In the genomic region with DNA sequence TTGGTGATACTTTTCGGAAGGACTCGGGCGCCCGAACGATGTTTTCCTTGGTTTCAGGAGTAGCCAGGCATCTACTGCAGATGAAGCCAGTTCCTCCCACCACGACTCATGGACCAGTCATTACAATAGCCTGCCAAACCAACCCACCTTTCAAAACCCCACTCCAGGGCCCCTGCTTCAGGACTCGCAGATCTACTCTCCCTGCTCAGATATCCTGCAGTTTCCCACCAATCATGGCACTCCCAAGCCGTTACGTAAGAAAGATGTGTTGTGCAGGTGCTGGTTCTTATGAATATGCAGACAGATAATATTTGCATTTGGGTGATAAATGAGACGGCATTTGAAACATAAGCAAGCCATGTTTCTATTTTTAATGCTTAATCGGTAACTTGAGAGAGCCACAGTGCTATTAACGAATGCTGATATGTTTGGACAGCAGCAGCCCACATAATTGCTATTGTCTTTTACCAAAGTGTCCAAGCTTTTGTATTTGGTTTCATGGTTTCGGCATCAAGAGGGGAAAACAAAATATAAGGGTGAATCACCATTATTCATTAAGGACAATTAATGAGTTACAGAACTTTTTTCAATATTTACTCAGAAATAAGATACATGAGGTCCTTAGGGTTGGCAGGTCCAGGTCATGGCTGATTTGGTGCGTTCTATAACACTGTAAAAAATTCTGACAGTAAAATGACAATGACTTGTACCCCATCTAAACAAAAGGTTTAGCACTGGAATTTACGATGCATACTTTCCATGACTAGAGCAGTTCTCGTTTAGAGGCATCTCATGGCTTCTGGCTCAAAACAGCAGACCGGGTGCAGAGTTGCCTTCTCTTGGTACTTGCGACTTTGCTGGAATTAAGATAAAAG, we compare ENCODE assay signal across 10 cellular contexts. TPM values are rescaled to one million over a fixed set of nuclear protein-coding genes. Genes with fewer than 3 reads are reported as not detected.
A peak's percentile ranks its signal among the peaks of the same experiment; 100 is the strongest.
DNase-seq lines count a peak whose midpoint lies in the region; ATAC-seq and TF ChIP-seq lines count a peak whose summit lies in the region.
"Had no signal": no experiment of that assay in that cellular context is flagged by ENCODE, and none has a peak within 500 bp of the region (broad histone marks: within the 10 kb centered on the region; RNA-seq: fewer than 3 reads in every experiment).

No MANE protein-coding gene starts in this region.

- peaks cover 71% of the 10 kb centered on the region for H3K27me3 Mint-ChIP-seq in activated T-cell treated with anti-CD3 and anti-CD28 coated beads, Interleukin-2, amount 50 U/mL, for 4 hours (ENCODE audit: low read depth)

- ATAC-seq in GM19463 (IDR thresholded peaks at IDR 0.05; ENCODE audit: unreplicated experiment) (peak; percentile 31), HG03342 (IDR thresholded peaks at IDR 0.05; ENCODE audit: unreplicated experiment) (peak; percentile 33), body of pancreas (no peak)
- ATAC-seq in activated T-cell treated with anti-CD3 and anti-CD28 coated beads, Interleukin-2, amount 50 U/mL, for 4 hours: no peak
- ATAC-seq: heart left ventricle had no signal

- no peaks in the 10 kb centered on the region for H3K27me3 ChIP-seq in body of pancreas
- H3K27me3 ChIP-seq in brain microvascular endothelial cell (replicated peaks): peaks cover 35% of the 10 kb centered on the region

- intact Hi-C loops in body of pancreas (cut with DNase I): no loop called here

- H3K36me3 ChIP-seq in body of pancreas (replicated peaks in 1 of 2; ENCODE audit: insufficient read depth in 1 of 2, low read depth in 2 of 2): no peaks in the 10 kb centered on the region
- H3K36me3 ChIP-seq in brain microvascular endothelial cell (replicated peaks): no peaks in the 10 kb centered on the region
- H3K36me3 ChIP-seq: heart left ventricle had no signal

- H3K36me3 Mint-ChIP-seq in activated T-cell treated with anti-CD3 and anti-CD28 coated beads, Interleukin-2, amount 50 U/mL, for 4 hours (ENCODE audit: insufficient read depth): no peaks in the 10 kb centered on the region

- no peaks in the 10 kb centered on the region for H3K9me3 ChIP-seq in body of pancreas
- H3K9me3 ChIP-seq: heart left ventricle had no signal

- H3K9me3 Mint-ChIP-seq in activated T-cell treated with anti-CD3 and anti-CD28 coated beads, Interleukin-2, amount 50 U/mL, for 4 hours: no peaks in the 10 kb centered on the region

- peaks cover 46% of the 10 kb centered on the region for H3K4me1 ChIP-seq in body of pancreas

- WGBS in body of pancreas, 2 donors: 36 to 40% methylated on average over 18 of the region's 18 CpGs

- peak overlapping the region in 3 of 4 donors; percentile 83 to 90 (median 89) for H3K27ac ChIP-seq in body of pancreas
- H3K27ac ChIP-seq in brain microvascular endothelial cell: no peak overlapping the region

- H3K4me1 Mint-ChIP-seq in activated T-cell treated with anti-CD3 and anti-CD28 coated beads, Interleukin-2, amount 50 U/mL, for 4 hours (ENCODE audit: low read depth): peaks cover 10% of the 10 kb centered on the region

- DNase-seq in GM13976 (ENCODE audit: low spot score) (peak; percentile 46), body of pancreas (no peak), T-helper 1 cell (no peak), brain microvascular endothelial cell (no peak), OCI-M1 (lab: John Stamatoyannopoulos, UW) (no peak)
- no peak for DNase-seq in activated T-cell treated with anti-CD3 and anti-CD28 coated beads, Interleukin-2, amount 50 U/mL, for 4 hours
- DNase-seq: heart left ventricle had no signal

- no peak for TF ChIP-seq POLR2A in body of pancreas (IDR thresholded peaks at IDR 0.05)

- H3K4me3 Mint-ChIP-seq in activated T-cell treated with anti-CD3 and anti-CD28 coated beads, Interleukin-2, amount 50 U/mL, for 4 hours: no peak overlapping the region

- in situ Hi-C loops in GM13976 (cut with MboI; ENCODE audit: low sequenced_read_pairs, unreplicated experiment) (no loop called here), brain microvascular endothelial cell (cut with HindIII; ENCODE audit: low pct_ligation_motif_present, low sequenced_read_pairs) (no loop called here)

- no peak for TF ChIP-seq CTCF in GM13976 (IDR thresholded peaks at IDR 0.05; ENCODE audit: borderline replicate concordance, control extremely low read depth, extremely low read depth, insufficient read depth, missing control alignments)
- no peak for TF ChIP-seq CTCF in body of pancreas (IDR thresholded peaks at IDR 0.05)
- no peak for TF ChIP-seq CTCF in brain microvascular endothelial cell (IDR thresholded peaks at IDR 0.05; ENCODE audit: low read depth, low read length, missing control alignments)

- H3K4me3 ChIP-seq in body of pancreas (no peak overlapping the region), brain microvascular endothelial cell (ENCODE audit: low read depth, low read length) (no peak overlapping the region)
- H3K4me3 ChIP-seq: heart left ventricle, smooth muscle cell had no signal

RNA-seq across cellular contexts. Expression of a gene that starts 3.7 kb away (rescaled TPM):
- 10 to 100 TPM; 30.4 to 36.6 TPM for total RNA-seq in body of pancreas
- under 1 TPM in 1 of 3 donors, not detected in 2; 0.08 TPM for total RNA-seq in activated T-cell treated with anti-CD3 and anti-CD28 coated beads, Interleukin-2, amount 50 U/mL, for 4 hours

RNA-seq across cellular contexts. Expression of a gene that starts 38.6 kb away (rescaled TPM):
- total RNA-seq in body of pancreas: not detected
- total RNA-seq in activated T-cell treated with anti-CD3 and anti-CD28 coated beads, Interleukin-2, amount 50 U/mL, for 4 hours: 10 to 100 TPM; 40.9 to 54.9 (median 51.6) TPM

RNA-seq across cellular contexts. Expression of a gene that starts 40.6 kb away (rescaled TPM):
- total RNA-seq in body of pancreas: 10 to 100 TPM; 25.7 to 32.6 TPM
- 10 to 100 TPM in 1 of 3 donors, 1 to 10 TPM in 2; 5.2 to 10.2 (median 5.7) TPM for total RNA-seq in activated T-cell treated with anti-CD3 and anti-CD28 coated beads, Interleukin-2, amount 50 U/mL, for 4 hours

Comparison
In these comparisons a context has a peak if more than half of its experiments do, and no peak if none do; other contexts are left out.
1. ATAC-seq: peak in GM19463 (single experiment) and HG03342 (single experiment); none in body of pancreas (single experiment) and activated T-cell treated with anti-CD3 and anti-CD28 coated beads, Interleukin-2, amount 50 U/mL, for 4 hours (0 of 2).
2. RNA of a gene that starts 3.7 kb away (total RNA-seq): 30.4 to 36.6 TPM in body of pancreas; 0.08 TPM in activated T-cell treated with anti-CD3 and anti-CD28 coated beads, Interleukin-2, amount 50 U/mL, for 4 hours; every median in the first group is over 10 times any median in the second.
3. RNA of a gene that starts 38.6 kb away (total RNA-seq): 40.9 to 54.9 TPM in activated T-cell treated with anti-CD3 and anti-CD28 coated beads, Interleukin-2, amount 50 U/mL, for 4 hours; not detected in body of pancreas; every median in the first group is over 10 times any median in the second.